ENCODE assay signal across 1 cellular context in the genomic region with DNA sequence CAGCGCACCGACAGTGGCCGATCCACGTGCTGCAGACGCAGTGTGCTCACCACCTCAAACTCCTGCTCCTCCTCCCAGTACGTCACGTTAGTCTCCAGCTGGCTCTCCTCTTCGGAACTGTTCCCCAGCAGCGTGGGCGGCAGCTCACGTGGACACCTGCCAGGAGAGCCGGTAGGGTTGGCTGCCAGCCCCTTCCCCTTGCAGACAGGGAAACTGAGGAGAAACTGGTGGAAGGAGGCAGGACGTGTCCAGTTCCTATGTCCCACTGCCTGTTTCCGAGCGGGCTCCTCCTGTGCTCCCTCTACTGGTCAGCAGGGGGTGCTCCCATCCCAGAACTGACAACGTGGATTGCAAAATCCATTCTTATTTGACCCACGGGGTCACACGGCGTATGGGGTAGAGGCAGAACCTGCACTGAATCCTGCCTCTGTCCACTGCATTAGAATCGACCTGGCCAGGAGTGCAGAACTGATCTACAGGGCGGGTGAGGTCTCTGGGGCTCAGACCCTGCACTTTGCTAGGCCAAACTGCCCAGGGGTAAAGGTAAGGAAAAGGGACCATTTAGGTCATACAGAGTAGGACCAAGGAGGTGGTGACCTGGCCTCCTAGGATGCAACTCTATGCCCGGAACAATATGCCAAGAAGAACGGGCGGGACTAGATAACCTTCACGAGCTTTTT.
TF ChIP-seq lines count a peak whose summit lies in the region.

No MANE protein-coding gene starts in this region.

TF ChIP-seq in HepG2, 621 proteins besides CTCF, POLR2A, EP300 and RAD21 (continued from another document and continues in another):
- TF ChIP-seq, protein P1, sequence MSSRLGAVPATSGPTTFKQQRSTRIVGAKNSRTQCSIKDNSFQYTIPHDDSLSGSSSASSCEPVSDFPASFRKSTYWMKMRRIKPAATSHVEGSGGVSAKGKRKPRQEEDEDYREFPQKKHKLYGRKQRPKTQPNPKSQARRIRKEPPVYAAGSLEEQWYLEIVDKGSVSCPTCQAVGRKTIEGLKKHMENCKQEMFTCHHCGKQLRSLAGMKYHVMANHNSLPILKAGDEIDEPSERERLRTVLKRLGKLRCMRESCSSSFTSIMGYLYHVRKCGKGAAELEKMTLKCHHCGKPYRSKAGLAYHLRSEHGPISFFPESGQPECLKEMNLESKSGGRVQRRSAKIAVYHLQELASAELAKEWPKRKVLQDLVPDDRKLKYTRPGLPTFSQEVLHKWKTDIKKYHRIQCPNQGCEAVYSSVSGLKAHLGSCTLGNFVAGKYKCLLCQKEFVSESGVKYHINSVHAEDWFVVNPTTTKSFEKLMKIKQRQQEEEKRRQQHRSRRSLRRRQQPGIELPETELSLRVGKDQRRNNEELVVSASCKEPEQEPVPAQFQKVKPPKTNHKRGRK (CRISPR knock-in tag; IDR thresholded peaks at IDR 0.05) = no peak
- TF ChIP-seq ZNF292 (CRISPR knock-in tag; IDR thresholded peaks at IDR 0.05; ENCODE audit: borderline replicate concordance, low read depth) (no peak), ZMYM3 (CRISPR knock-in tag; IDR thresholded peaks at IDR 0.05) (no peak), BHLHE40 (IDR thresholded peaks at IDR 0.05; ENCODE audit: low read length) (no peak; the same call in 1 of the 2 replicates), ZKSCAN8 (CRISPR knock-in tag; IDR thresholded peaks at IDR 0.05; ENCODE audit: borderline replicate concordance) (0 out of 2 replicates have a peak, but pooled peaks have one; percentile 61), ZNF749 (CRISPR knock-in tag; IDR thresholded peaks at IDR 0.05; ENCODE audit: borderline replicate concordance) (no peak), ZNF841 (CRISPR knock-in tag; IDR thresholded peaks at IDR 0.05; ENCODE audit: borderline replicate concordance) (no peak), TBX3 (IDR thresholded peaks at IDR 0.05; ENCODE audit: borderline replicate concordance) (no peak), TMF1 (CRISPR knock-in tag; IDR thresholded peaks at IDR 0.05; ENCODE audit: low read depth) (no peak), ZNF724P (CRISPR knock-in tag; IDR thresholded peaks at IDR 0.05; ENCODE audit: borderline replicate concordance) (no peak), ZNF605 (CRISPR knock-in tag; IDR thresholded peaks at IDR 0.05) (peak; percentile 82), SP1 (IDR thresholded peaks at IDR 0.05) (no peak), SP1 (CRISPR knock-in tag; IDR thresholded peaks at IDR 0.05) (no peak), ZSCAN30 (CRISPR knock-in tag; IDR thresholded peaks at IDR 0.05) (no peak), ZFAT (CRISPR knock-in tag; conservative IDR thresholded peaks at IDR 0.05) (no peak), ZNF251 (CRISPR knock-in tag; IDR thresholded peaks at IDR 0.05) (no peak), CHD2 (IDR thresholded peaks at IDR 0.05; ENCODE audit: low read depth, low read length) (no peak), ERF (CRISPR knock-in tag; IDR thresholded peaks at IDR 0.05) (0 out of 2 replicates have a peak, but pooled peaks have one; percentile 41), SRSF4 (IDR thresholded peaks at IDR 0.05; ENCODE audit: low read depth, low read length, poor library complexity, severe bottlenecking) (no peak), MIER3 (CRISPR knock-in tag; IDR thresholded peaks at IDR 0.05; ENCODE audit: borderline replicate concordance) (peak; percentile 40; the same call in 1 of the 2 replicates), HES4 (CRISPR knock-in tag; IDR thresholded peaks at IDR 0.05; ENCODE audit: borderline replicate concordance) (no peak), HNRNPH1 (optimal IDR thresholded peaks at IDR 0.05; ENCODE audit: low read depth, low read length) (no peak), ZSCAN22 (CRISPR knock-in tag; IDR thresholded peaks at IDR 0.05) (no peak)
- TF ChIP-seq, protein P2, sequence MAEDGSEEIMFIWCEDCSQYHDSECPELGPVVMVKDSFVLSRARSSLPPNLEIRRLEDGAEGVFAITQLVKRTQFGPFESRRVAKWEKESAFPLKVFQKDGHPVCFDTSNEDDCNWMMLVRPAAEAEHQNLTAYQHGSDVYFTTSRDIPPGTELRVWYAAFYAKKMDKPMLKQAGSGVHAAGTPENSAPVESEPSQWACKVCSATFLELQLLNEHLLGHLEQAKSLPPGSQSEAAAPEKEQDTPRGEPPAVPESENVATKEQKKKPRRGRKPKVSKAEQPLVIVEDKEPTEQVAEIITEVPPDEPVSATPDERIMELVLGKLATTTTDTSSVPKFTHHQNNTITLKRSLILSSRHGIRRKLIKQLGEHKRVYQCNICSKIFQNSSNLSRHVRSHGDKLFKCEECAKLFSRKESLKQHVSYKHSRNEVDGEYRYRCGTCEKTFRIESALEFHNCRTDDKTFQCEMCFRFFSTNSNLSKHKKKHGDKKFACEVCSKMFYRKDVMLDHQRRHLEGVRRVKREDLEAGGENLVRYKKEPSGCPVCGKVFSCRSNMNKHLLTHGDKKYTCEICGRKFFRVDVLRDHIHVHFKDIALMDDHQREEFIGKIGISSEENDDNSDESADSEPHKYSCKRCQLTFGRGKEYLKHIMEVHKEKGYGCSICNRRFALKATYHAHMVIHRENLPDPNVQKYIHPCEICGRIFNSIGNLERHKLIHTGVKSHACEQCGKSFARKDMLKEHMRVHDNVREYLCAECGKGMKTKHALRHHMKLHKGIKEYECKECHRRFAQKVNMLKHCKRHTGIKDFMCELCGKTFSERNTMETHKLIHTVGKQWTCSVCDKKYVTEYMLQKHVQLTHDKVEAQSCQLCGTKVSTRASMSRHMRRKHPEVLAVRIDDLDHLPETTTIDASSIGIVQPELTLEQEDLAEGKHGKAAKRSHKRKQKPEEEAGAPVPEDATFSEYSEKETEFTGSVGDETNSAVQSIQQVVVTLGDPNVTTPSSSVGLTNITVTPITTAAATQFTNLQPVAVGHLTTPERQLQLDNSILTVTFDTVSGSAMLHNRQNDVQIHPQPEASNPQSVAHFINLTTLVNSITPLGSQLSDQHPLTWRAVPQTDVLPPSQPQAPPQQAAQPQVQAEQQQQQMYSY (CRISPR knock-in tag; IDR thresholded peaks at IDR 0.05) = no peak
- TF ChIP-seq, protein P3, sequence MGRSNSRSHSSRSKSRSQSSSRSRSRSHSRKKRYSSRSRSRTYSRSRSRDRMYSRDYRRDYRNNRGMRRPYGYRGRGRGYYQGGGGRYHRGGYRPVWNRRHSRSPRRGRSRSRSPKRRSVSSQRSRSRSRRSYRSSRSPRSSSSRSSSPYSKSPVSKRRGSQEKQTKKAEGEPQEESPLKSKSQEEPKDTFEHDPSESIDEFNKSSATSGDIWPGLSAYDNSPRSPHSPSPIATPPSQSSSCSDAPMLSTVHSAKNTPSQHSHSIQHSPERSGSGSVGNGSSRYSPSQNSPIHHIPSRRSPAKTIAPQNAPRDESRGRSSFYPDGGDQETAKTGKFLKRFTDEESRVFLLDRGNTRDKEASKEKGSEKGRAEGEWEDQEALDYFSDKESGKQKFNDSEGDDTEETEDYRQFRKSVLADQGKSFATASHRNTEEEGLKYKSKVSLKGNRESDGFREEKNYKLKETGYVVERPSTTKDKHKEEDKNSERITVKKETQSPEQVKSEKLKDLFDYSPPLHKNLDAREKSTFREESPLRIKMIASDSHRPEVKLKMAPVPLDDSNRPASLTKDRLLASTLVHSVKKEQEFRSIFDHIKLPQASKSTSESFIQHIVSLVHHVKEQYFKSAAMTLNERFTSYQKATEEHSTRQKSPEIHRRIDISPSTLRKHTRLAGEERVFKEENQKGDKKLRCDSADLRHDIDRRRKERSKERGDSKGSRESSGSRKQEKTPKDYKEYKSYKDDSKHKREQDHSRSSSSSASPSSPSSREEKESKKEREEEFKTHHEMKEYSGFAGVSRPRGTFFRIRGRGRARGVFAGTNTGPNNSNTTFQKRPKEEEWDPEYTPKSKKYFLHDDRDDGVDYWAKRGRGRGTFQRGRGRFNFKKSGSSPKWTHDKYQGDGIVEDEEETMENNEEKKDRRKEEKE (IDR thresholded peaks at IDR 0.05) = no peak
- TF ChIP-seq, protein P4, sequence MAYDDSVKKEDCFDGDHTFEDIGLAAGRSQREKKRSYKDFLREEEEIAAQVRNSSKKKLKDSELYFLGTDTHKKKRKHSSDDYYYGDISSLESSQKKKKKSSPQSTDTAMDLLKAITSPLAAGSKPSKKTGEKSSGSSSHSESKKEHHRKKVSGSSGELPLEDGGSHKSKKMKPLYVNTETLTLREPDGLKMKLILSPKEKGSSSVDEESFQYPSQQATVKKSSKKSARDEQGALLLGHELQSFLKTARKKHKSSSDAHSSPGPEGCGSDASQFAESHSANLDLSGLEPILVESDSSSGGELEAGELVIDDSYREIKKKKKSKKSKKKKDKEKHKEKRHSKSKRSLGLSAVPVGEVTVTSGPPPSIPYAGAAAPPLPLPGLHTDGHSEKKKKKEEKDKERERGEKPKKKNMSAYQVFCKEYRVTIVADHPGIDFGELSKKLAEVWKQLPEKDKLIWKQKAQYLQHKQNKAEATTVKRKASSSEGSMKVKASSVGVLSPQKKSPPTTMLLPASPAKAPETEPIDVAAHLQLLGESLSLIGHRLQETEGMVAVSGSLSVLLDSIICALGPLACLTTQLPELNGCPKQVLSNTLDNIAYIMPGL (CRISPR knock-in tag; IDR thresholded peaks at IDR 0.05; ENCODE audit: borderline replicate concordance in 1 of 2, low read depth in 1 of 2) = peak; percentile 69 to 81; a peak in 3 of 4 replicates
- TF ChIP-seq, protein P5, sequence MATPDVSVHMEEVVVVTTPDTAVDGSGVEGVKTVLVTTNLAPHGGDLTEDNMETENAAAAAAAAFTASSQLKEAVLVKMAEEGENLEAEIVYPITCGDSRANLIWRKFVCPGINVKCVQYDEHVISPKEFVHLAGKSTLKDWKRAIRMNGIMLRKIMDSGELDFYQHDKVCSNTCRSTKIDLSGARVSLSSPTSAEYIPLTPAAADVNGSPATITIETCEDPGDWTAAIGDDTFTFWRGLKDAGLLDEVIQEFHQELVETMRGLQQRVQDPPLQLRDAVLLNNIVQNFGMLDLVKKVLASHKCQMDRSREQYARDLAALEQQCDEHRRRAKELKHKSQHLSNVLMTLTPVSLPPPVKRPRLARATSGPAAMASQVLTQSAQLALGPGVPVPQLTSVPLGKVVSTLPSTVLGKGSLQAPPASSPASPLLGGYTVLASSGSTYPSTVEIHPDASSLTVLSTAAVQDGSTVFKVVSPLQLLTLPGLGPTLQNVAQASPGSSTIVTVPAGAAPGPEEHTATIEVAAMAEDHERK (CRISPR knock-in tag; IDR thresholded peaks at IDR 0.05; ENCODE audit: low read depth) = no peak
- TF ChIP-seq, protein P6, sequence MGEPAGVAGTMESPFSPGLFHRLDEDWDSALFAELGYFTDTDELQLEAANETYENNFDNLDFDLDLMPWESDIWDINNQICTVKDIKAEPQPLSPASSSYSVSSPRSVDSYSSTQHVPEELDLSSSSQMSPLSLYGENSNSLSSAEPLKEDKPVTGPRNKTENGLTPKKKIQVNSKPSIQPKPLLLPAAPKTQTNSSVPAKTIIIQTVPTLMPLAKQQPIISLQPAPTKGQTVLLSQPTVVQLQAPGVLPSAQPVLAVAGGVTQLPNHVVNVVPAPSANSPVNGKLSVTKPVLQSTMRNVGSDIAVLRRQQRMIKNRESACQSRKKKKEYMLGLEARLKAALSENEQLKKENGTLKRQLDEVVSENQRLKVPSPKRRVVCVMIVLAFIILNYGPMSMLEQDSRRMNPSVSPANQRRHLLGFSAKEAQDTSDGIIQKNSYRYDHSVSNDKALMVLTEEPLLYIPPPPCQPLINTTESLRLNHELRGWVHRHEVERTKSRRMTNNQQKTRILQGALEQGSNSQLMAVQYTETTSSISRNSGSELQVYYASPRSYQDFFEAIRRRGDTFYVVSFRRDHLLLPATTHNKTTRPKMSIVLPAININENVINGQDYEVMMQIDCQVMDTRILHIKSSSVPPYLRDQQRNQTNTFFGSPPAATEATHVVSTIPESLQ (CRISPR knock-in tag; conservative IDR thresholded peaks at IDR 0.05) = no peak
- TF ChIP-seq, protein P7, sequence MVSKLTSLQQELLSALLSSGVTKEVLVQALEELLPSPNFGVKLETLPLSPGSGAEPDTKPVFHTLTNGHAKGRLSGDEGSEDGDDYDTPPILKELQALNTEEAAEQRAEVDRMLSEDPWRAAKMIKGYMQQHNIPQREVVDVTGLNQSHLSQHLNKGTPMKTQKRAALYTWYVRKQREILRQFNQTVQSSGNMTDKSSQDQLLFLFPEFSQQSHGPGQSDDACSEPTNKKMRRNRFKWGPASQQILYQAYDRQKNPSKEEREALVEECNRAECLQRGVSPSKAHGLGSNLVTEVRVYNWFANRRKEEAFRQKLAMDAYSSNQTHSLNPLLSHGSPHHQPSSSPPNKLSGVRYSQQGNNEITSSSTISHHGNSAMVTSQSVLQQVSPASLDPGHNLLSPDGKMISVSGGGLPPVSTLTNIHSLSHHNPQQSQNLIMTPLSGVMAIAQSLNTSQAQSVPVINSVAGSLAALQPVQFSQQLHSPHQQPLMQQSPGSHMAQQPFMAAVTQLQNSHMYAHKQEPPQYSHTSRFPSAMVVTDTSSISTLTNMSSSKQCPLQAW (CRISPR knock-in tag; IDR thresholded peaks at IDR 0.05) = peak; percentile 87
- TF ChIP-seq, protein P8, sequence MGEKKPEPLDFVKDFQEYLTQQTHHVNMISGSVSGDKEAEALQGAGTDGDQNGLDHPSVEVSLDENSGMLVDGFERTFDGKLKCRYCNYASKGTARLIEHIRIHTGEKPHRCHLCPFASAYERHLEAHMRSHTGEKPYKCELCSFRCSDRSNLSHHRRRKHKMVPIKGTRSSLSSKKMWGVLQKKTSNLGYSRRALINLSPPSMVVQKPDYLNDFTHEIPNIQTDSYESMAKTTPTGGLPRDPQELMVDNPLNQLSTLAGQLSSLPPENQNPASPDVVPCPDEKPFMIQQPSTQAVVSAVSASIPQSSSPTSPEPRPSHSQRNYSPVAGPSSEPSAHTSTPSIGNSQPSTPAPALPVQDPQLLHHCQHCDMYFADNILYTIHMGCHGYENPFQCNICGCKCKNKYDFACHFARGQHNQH (CRISPR knock-in tag; IDR thresholded peaks at IDR 0.05) = peak; percentile 41; the same call in 1 of the 2 replicates
- TF ChIP-seq, protein P9, sequence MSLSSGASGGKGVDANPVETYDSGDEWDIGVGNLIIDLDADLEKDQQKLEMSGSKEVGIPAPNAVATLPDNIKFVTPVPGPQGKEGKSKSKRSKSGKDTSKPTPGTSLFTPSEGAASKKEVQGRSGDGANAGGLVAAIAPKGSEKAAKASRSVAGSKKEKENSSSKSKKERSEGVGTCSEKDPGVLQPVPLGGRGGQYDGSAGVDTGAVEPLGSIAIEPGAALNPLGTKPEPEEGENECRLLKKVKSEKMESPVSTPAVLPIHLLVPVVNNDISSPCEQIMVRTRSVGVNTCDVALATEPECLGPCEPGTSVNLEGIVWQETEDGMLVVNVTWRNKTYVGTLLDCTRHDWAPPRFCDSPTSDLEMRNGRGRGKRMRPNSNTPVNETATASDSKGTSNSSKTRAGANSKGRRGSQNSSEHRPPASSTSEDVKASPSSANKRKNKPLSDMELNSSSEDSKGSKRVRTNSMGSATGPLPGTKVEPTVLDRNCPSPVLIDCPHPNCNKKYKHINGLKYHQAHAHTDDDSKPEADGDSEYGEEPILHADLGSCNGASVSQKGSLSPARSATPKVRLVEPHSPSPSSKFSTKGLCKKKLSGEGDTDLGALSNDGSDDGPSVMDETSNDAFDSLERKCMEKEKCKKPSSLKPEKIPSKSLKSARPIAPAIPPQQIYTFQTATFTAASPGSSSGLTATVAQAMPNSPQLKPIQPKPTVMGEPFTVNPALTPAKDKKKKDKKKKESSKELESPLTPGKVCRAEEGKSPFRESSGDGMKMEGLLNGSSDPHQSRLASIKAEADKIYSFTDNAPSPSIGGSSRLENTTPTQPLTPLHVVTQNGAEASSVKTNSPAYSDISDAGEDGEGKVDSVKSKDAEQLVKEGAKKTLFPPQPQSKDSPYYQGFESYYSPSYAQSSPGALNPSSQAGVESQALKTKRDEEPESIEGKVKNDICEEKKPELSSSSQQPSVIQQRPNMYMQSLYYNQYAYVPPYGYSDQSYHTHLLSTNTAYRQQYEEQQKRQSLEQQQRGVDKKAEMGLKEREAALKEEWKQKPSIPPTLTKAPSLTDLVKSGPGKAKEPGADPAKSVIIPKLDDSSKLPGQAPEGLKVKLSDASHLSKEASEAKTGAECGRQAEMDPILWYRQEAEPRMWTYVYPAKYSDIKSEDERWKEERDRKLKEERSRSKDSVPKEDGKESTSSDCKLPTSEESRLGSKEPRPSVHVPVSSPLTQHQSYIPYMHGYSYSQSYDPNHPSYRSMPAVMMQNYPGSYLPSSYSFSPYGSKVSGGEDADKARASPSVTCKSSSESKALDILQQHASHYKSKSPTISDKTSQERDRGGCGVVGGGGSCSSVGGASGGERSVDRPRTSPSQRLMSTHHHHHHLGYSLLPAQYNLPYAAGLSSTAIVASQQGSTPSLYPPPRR (CRISPR knock-in tag; IDR thresholded peaks at IDR 0.05; ENCODE audit: borderline replicate concordance) = no peak
